In the genomic region with DNA sequence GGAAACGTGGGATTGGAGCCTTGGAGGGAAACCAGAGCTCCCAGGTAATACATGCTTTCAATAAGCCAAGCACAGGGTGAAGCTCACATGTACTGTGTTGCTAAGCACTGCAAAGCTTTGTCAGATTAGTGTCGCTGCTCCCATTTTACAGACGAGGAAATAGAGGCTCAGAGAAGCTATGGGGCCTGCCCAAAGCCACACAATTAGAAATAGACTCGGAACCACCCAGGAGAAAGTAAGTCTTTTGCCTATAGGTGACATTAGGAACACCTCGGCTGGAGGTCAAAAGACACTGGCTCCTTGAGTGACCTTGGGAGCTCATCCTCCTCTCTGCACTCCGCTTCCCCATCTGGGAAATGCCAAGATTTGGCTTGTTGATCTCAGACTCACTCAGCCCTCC, we compare ENCODE assay signal across 29 cellular contexts.
"Had no signal": no experiment of that assay in that cellular context is flagged by ENCODE, and none has a peak within 500 bp of the region (broad histone marks: within the 10 kb centered on the region; RNA-seq: fewer than 3 reads in every experiment).

No MANE protein-coding gene starts in this region.

- DNase-seq: colonic mucosa; cortex of kidney; dermis blood vessel endothelial cell; dorsolateral prefrontal cortex; effector CD4-positive, alpha-beta T cell; effector CD8-positive, alpha-beta T cell; effector memory CD4-positive, alpha-beta T cell; effector memory CD8-positive, alpha-beta T cell; endodermal cell; erythroblast; esophagus squamous epithelium; foreskin fibroblast; foreskin keratinocyte; foreskin melanocyte; gastrocnemius medialis; glutamatergic neuron; head of caudate nucleus; heart left ventricle; heart right ventricle had no signal

- H3K4me1 ChIP-seq: colonic mucosa, esophagus muscularis mucosa, esophagus squamous epithelium, foreskin keratinocyte, gastrocnemius medialis, gastroesophageal sphincter, heart left ventricle, heart right ventricle had no signal

- FAIRE-seq: colon, endometrium, endothelial cell of umbilical vein, frontal cortex had no signal

- H3K36me3 ChIP-seq: colonic mucosa, esophagus muscularis mucosa, esophagus squamous epithelium, gastrocnemius medialis, gastroesophageal sphincter, heart left ventricle, heart right ventricle had no signal

- H3K27me3 ChIP-seq: colonic mucosa, foreskin keratinocyte had no signal

- H3K4me3 Mint-ChIP-seq: dendritic cell treated with granulocyte-macrophage colony-stimulating factor and Interleukin-4, amounts not matched to agents 40 ng/mL and 50 ng/mL, for 4 days; effector memory CD8-positive, alpha-beta T cell; endodermal cell had no signal

- H3K27ac ChIP-seq: colonic mucosa, coronary artery, epithelial cell of prostate, esophagus muscularis mucosa, esophagus squamous epithelium, foreskin keratinocyte, gastrocnemius medialis, gastroesophageal sphincter, heart left ventricle, heart right ventricle had no signal

- H3K4me3 ChIP-seq: colonic mucosa, coronary artery, dorsolateral prefrontal cortex, esophagus muscularis mucosa, esophagus squamous epithelium, gastrocnemius medialis, gastroesophageal sphincter, heart left ventricle, heart right ventricle had no signal

- H3K9me3 Mint-ChIP-seq: dendritic cell treated with granulocyte-macrophage colony-stimulating factor and Interleukin-4, amounts not matched to agents 40 ng/mL and 50 ng/mL, for 4 days; effector memory CD8-positive, alpha-beta T cell; endodermal cell had no signal

- H3K27ac Mint-ChIP-seq: dendritic cell treated with granulocyte-macrophage colony-stimulating factor and Interleukin-4, amounts not matched to agents 40 ng/mL and 50 ng/mL, for 4 days; effector memory CD8-positive, alpha-beta T cell; endodermal cell had no signal

- ATAC-seq: effector memory CD8-positive, alpha-beta T cell; esophagus mucosa; foreskin keratinocyte; gastrocnemius medialis; gastroesophageal sphincter; heart left ventricle; heart right ventricle had no signal

- H3K4me1 Mint-ChIP-seq: endodermal cell had no signal

- H3K9me3 ChIP-seq: colonic mucosa, esophagus muscularis mucosa, esophagus squamous epithelium, gastrocnemius medialis, gastroesophageal sphincter, heart left ventricle, heart right ventricle had no signal
